ENCODE assay signal across 1 cellular context in genomic region chr5:177365845-177366527, GRCh38.
TF ChIP-seq lines count a peak whose summit lies in the region.

No MANE protein-coding gene starts in this region.

TF ChIP-seq in HepG2, 621 proteins besides CTCF, POLR2A, EP300 and RAD21:
- TF ChIP-seq TP53 (CRISPR knock-in tag; conservative IDR thresholded peaks at IDR 0.05) (no peak), TBX2 (CRISPR knock-in tag; IDR thresholded peaks at IDR 0.05; ENCODE audit: borderline replicate concordance) (peak; percentile 8; the same call in 1 of the 2 replicates), ZNF512B (CRISPR knock-in tag; IDR thresholded peaks at IDR 0.05; ENCODE audit: borderline replicate concordance) (no peak), ZNF790 (CRISPR knock-in tag; IDR thresholded peaks at IDR 0.05; ENCODE audit: borderline replicate concordance) (no peak), MAZ (IDR thresholded peaks at IDR 0.05; ENCODE audit: borderline replicate concordance, low read depth, low read length) (no peak), MAZ (CRISPR knock-in tag; IDR thresholded peaks at IDR 0.05; ENCODE audit: low read depth) (0 out of 2 replicates have a peak, but pooled peaks have one; percentile 2), ZZZ3 (CRISPR knock-in tag; IDR thresholded peaks at IDR 0.05; ENCODE audit: borderline replicate concordance) (0 out of 2 replicates have a peak, but pooled peaks have one; percentile 52), ZNF569 (CRISPR knock-in tag; IDR thresholded peaks at IDR 0.05; ENCODE audit: borderline replicate concordance) (no peak), ZNF136 (CRISPR knock-in tag; IDR thresholded peaks at IDR 0.05; ENCODE audit: low read depth) (no peak), PCBP1 (IDR thresholded peaks at IDR 0.05; ENCODE audit: borderline replicate concordance, low read depth, low read length) (0 out of 2 replicates have a peak, but pooled peaks have one; percentile 61), ZNF766 (CRISPR knock-in tag; IDR thresholded peaks at IDR 0.05; ENCODE audit: borderline replicate concordance) (no peak), ZNF205 (CRISPR knock-in tag; IDR thresholded peaks at IDR 0.05) (no peak), MAF1 (CRISPR knock-in tag; IDR thresholded peaks at IDR 0.05; ENCODE audit: borderline replicate concordance) (0 out of 2 replicates have a peak, but pooled peaks have one; percentile 15), LRRFIP1 (CRISPR knock-in tag; conservative IDR thresholded peaks at IDR 0.05) (no peak), ZNF253 (CRISPR knock-in tag; IDR thresholded peaks at IDR 0.05; ENCODE audit: borderline replicate concordance) (no peak), SAP130 (CRISPR knock-in tag; IDR thresholded peaks at IDR 0.05; ENCODE audit: low read depth) (no peak), ZNF619 (CRISPR knock-in tag; IDR thresholded peaks at IDR 0.05) (no peak), MYC (CRISPR knock-in tag; IDR thresholded peaks at IDR 0.05; ENCODE audit: borderline replicate concordance) (peak; percentile 6; the same call in 1 of the 2 replicates), ZNF672 (CRISPR knock-in tag; IDR thresholded peaks at IDR 0.05) (0 out of 2 replicates have a peak, but pooled peaks have one; percentile 68), ONECUT2 (CRISPR knock-in tag; IDR thresholded peaks at IDR 0.05) (no peak)
- TF ChIP-seq, protein P1, sequence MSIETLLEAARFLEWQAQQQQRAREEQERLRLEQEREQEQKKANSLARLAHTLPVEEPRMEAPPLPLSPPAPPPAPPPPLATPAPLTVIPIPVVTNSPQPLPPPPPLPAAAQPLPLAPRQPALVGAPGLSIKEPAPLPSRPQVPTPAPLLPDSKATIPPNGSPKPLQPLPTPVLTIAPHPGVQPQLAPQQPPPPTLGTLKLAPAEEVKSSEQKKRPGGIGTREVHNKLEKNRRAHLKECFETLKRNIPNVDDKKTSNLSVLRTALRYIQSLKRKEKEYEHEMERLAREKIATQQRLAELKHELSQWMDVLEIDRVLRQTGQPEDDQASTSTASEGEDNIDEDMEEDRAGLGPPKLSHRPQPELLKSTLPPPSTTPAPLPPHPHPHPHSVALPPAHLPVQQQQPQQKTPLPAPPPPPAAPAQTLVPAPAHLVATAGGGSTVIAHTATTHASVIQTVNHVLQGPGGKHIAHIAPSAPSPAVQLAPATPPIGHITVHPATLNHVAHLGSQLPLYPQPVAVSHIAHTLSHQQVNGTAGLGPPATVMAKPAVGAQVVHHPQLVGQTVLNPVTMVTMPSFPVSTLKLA (IDR thresholded peaks at IDR 0.05): no peak
- TF ChIP-seq, protein P2, sequence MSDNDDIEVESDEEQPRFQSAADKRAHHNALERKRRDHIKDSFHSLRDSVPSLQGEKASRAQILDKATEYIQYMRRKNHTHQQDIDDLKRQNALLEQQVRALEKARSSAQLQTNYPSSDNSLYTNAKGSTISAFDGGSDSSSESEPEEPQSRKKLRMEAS (IDR thresholded peaks at IDR 0.05): peak; percentile 8; the same call in 1 of the 2 replicates
- TF ChIP-seq, protein P3, sequence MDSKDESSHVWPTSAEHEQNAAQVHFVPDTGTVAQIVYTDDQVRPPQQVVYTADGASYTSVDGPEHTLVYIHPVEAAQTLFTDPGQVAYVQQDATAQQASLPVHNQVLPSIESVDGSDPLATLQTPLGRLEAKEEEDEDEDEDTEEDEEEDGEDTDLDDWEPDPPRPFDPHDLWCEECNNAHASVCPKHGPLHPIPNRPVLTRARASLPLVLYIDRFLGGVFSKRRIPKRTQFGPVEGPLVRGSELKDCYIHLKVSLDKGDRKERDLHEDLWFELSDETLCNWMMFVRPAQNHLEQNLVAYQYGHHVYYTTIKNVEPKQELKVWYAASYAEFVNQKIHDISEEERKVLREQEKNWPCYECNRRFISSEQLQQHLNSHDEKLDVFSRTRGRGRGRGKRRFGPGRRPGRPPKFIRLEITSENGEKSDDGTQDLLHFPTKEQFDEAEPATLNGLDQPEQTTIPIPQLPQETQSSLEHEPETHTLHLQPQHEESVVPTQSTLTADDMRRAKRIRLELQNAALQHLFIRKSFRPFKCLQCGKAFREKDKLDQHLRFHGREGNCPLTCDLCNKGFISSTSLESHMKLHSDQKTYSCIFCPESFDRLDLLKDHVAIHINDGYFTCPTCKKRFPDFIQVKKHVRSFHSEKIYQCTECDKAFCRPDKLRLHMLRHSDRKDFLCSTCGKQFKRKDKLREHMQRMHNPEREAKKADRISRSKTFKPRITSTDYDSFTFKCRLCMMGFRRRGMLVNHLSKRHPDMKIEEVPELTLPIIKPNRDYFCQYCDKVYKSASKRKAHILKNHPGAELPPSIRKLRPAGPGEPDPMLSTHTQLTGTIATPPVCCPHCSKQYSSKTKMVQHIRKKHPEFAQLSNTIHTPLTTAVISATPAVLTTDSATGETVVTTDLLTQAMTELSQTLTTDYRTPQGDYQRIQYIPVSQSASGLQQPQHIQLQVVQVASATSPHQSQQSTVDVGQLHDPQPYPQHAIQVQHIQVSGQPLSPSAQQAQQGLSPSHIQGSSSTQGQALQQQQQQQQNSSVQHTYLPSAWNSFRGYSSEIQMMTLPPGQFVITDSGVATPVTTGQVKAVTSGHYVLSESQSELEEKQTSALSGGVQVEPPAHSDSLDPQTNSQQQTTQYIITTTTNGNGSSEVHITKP (CRISPR knock-in tag; IDR thresholded peaks at IDR 0.05; ENCODE audit: low read depth): 0 out of 2 replicates have a peak, but pooled peaks have one; percentile 26
- TF ChIP-seq, protein P4, sequence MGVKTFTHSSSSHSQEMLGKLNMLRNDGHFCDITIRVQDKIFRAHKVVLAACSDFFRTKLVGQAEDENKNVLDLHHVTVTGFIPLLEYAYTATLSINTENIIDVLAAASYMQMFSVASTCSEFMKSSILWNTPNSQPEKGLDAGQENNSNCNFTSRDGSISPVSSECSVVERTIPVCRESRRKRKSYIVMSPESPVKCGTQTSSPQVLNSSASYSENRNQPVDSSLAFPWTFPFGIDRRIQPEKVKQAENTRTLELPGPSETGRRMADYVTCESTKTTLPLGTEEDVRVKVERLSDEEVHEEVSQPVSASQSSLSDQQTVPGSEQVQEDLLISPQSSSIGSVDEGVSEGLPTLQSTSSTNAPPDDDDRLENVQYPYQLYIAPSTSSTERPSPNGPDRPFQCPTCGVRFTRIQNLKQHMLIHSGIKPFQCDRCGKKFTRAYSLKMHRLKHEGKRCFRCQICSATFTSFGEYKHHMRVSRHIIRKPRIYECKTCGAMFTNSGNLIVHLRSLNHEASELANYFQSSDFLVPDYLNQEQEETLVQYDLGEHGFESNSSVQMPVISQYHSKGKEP (CRISPR knock-in tag; IDR thresholded peaks at IDR 0.05): no peak
TF ChIP-seq in HepG2: peak in this region for 9.
